Comparison of ENCODE assay signal across 8 cellular contexts in the genomic region with DNA sequence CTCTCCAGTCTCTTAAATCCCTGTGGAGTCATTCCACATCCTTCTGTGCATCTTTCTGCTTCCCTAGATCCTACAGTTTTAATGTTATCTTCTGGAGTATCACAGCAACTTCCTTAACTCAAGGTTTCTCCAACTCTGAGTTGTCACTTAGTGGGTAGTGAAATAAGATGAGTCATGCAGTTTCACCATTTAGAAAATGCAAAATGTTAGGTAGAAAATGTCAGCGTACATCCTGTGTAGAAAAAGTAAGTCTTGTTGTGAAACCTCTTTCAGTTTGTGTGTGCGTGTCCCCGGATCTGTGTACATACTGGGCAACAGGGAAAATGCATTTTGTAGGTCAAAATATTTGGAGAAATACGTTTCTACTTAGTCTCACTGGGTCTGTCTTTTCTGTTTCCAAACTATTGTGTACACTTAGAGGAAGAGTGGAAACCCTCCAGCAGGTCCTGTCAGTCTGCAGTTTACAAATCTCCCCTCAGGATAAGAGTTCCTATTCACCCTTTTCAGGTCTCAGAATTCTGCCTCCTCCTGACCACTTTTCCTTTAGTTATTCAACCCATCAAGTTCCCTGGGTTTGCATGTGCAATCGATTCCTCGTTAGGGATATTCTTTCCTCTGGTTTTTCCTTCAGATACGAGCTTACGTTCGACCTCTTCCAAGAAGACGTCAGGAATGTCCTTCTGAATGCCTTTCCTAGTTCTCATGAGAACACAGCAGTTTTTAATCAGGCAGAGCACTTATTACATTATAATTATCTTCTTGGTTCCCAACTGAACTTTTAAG.
DNase-seq lines count a peak whose midpoint lies in the region; ATAC-seq and TF ChIP-seq lines count a peak whose summit lies in the region.

No MANE protein-coding gene starts in this region.

- no peaks in the 10 kb centered on the region for H3K27me3 Mint-ChIP-seq in CD4-positive, alpha-beta memory T cell

- peak overlapping the region; percentile 44 to 54 for H3K4me3 ChIP-seq in CD4-positive, alpha-beta memory T cell (ENCODE audit: low read length in 2 of 2)
- peak overlapping the region; percentile 19 to 44 for H3K4me3 ChIP-seq in uterus

- H3K4me1 Mint-ChIP-seq in CD4-positive, alpha-beta memory T cell: peaks cover 8 to 15% (median 11%) of the 10 kb centered on the region in 4 donors

- no peaks in the 10 kb centered on the region for H3K36me3 Mint-ChIP-seq in CD4-positive, alpha-beta memory T cell

- peak; percentile 43 to 63 (median 56) for DNase-seq in CD4-positive, alpha-beta memory T cell
- DNase-seq in RWPE1 (ENCODE audit: low spot score) (no peak), dermis blood vessel endothelial cell (peak; percentile 84), medulla oblongata (ENCODE audit: extremely low spot score) (peak; percentile 80), uterus (no peak), NCI-H82 treated with DMSO at 0.1 percent for 48 hours (lab: John Stamatoyannopoulos, UW; ENCODE audit: unreplicated experiment) (no peak)

- TF ChIP-seq CTCF in RWPE1 (conservative IDR thresholded peaks at IDR 0.05; ENCODE audit: low read depth): no peak
- no peak for TF ChIP-seq CTCF in uterus (IDR thresholded peaks at IDR 0.05)

- H3K4me3 Mint-ChIP-seq in CD4-positive, alpha-beta memory T cell: no peak overlapping the region

- H3K27ac Mint-ChIP-seq in CD4-positive, alpha-beta memory T cell: no peak overlapping the region

- ATAC-seq in GM19043 (IDR thresholded peaks at IDR 0.05; ENCODE audit: low read depth, unreplicated experiment) (peak; percentile 88), HG03159 (IDR thresholded peaks at IDR 0.05; ENCODE audit: unreplicated experiment) (peak; percentile 86)

- CTCF ChIA-PET in CD4-positive, alpha-beta memory T cell (lab: Charles Lee; ENCODE audit: partially characterized antibody): interaction anchor here (0.6 to 4.0 kb wide), 9 partner anchors 10 to 359 kb away, joined by 3 to 52 read pairs (median 4); no protein-coding TSS in a partner anchor
- CTCF ChIA-PET in RWPE1 (lab: Yijun Ruan, JAX): interaction anchor here (1.1 to 1.6 kb wide), 2 partner anchors 61 kb away, joined by 7 to 15 read pairs; no protein-coding TSS in a partner anchor

- POLR2A ChIA-PET in CD4-positive, alpha-beta memory T cell (lab: Charles Lee; ENCODE audit: partially characterized antibody): interaction anchor here (0.9 to 4.6 kb wide), 15 partner anchors 9 to 714 kb away, joined by 4 to 166 read pairs (median 7); a partner anchor contains a TSS
- POLR2A ChIA-PET in RWPE1 (lab: Yijun Ruan, JAX; ENCODE audit: low non-redundant PET): interaction anchor here (0.7 to 1.1 kb wide), 2 partner anchors 9 to 60 kb away, joined by 3 read pairs; no protein-coding TSS in a partner anchor

- H3K9me3 ChIP-seq in CD4-positive, alpha-beta memory T cell (ENCODE audit: control insufficient read depth in 1 of 2, low read length in 2 of 2): no peaks in the 10 kb centered on the region
- no peaks in the 10 kb centered on the region for H3K9me3 ChIP-seq in uterus

- intact Hi-C loops in CD4-positive, alpha-beta memory T cell (cut with micrococcal nuclease): loop anchor here (1.0 to 5.0 kb wide), 4 partner anchors 11 to 343 kb away; a partner anchor contains a TSS
- intact Hi-C loops in uterus (cut with DNase I; ENCODE audit: low total_unique reads): no loop called here

- no peaks in the 10 kb centered on the region for H3K9me3 Mint-ChIP-seq in CD4-positive, alpha-beta memory T cell

- no peaks in the 10 kb centered on the region for H3K36me3 ChIP-seq in CD4-positive, alpha-beta memory T cell (ENCODE audit: insufficient read depth, low read length)
- no peaks in the 10 kb centered on the region for H3K36me3 ChIP-seq in uterus

- H3K27ac ChIP-seq in CD4-positive, alpha-beta memory T cell (ENCODE audit: low read depth, low read length): peak overlapping the region; percentile 67
- H3K27ac ChIP-seq in RWPE1: peak overlapping the region; percentile 94
- H3K27ac ChIP-seq in uterus: peak overlapping the region; percentile 92 to 97

- TF ChIP-seq POLR2A in uterus (IDR thresholded peaks at IDR 0.05): no peak

- no peaks in the 10 kb centered on the region for H3K27me3 ChIP-seq in CD4-positive, alpha-beta memory T cell (ENCODE audit: insufficient read depth, low read length)
- H3K27me3 ChIP-seq in uterus: no peaks in the 10 kb centered on the region

- H3K4me1 ChIP-seq in CD4-positive, alpha-beta memory T cell (ENCODE audit: insufficient read depth, low read length): peaks cover 58% of the 10 kb centered on the region
- peaks cover 0 to 11% of the 10 kb centered on the region in 2 donors for H3K4me1 ChIP-seq in uterus

Comparison
In these comparisons a context has a peak if more than half of its experiments do, and no peak if none do; other contexts are left out.
1. DNase-seq: peak in CD4-positive, alpha-beta memory T cell (5 of 5), dermis blood vessel endothelial cell (single experiment) and medulla oblongata (single experiment); none in RWPE1 (single experiment), uterus (0 of 2) and NCI-H82 treated with DMSO at 0.1 percent for 48 hours (single experiment).
2. Peak in every context shown above with its lines, with median percentiles within 50 percentile points of each other: H3K27ac ChIP-seq.